8 cellular contexts compared by ENCODE assay signal in genomic region chr17:32755045-32755805, GRCh38.
DNase-seq lines count a peak whose midpoint lies in the region; ATAC-seq and TF ChIP-seq lines count a peak whose summit lies in the region.

No MANE protein-coding gene starts in this region.

- H3K9me3 ChIP-seq in heart left ventricle: peaks cover 0 to 3% (median 0%) of the 10 kb centered on the region in 12 donors

- H3K4me3 Mint-ChIP-seq in activated T-helper 17 cell treated with anti-CD3 and anti-CD28 coated beads, Interleukin-2, amount 50 U/mL, for 72 hours: no peak overlapping the region

- no peak overlapping the region for H3K4me3 ChIP-seq in GM12865 (ENCODE audit: low read depth, low read length)
- H3K4me3 ChIP-seq in heart left ventricle: no peak overlapping the region

- H3K27ac Mint-ChIP-seq in activated T-helper 17 cell treated with anti-CD3 and anti-CD28 coated beads, Interleukin-2, amount 50 U/mL, for 72 hours: no peak overlapping the region

- peak; percentile 63 for ATAC-seq in activated T-helper 17 cell treated with anti-CD3 and anti-CD28 coated beads, Interleukin-2, amount 50 U/mL, for 72 hours (replicated peaks)
- ATAC-seq in heart left ventricle: peak in 3 of 4 donors; percentile 63 to 69 (median 64)
- peak; percentile 89 for ATAC-seq in sciatic nerve
- no peak for ATAC-seq in GM21515 (IDR thresholded peaks at IDR 0.05; ENCODE audit: unreplicated experiment)

- WGBS in heart left ventricle, 4 donors: 77 to 84% (median 81%) methylated on average over 7 of the region's 7 CpGs

- intact Hi-C loops in heart left ventricle (cut with DNase I) (loop anchor here in 9 of 10 donors (2.0 to 10.0 kb wide), 7 partner anchors 90 to 294 kb away; no protein-coding TSS in a partner anchor), sciatic nerve (cut with DNase I) (no loop called here)

- peaks cover 7% of the 10 kb centered on the region for H3K36me3 Mint-ChIP-seq in activated T-helper 17 cell treated with anti-CD3 and anti-CD28 coated beads, Interleukin-2, amount 50 U/mL, for 72 hours (ENCODE audit: low read depth)

- H3K27ac ChIP-seq in heart left ventricle: no peak overlapping the region

- peak; percentile 24 for TF ChIP-seq CTCF in GM12865 (IDR thresholded peaks at IDR 0.05; ENCODE audit: insufficient read depth, low read depth, low read length, missing control alignments)
- peak; percentile 16 to 71 (median 53) for TF ChIP-seq CTCF in heart left ventricle (IDR thresholded peaks at IDR 0.05)

- H3K36me3 ChIP-seq in heart left ventricle: peaks cover 0 to 32% (median 4%) of the 10 kb centered on the region in 9 donors

- H3K9me3 Mint-ChIP-seq in activated T-helper 17 cell treated with anti-CD3 and anti-CD28 coated beads, Interleukin-2, amount 50 U/mL, for 72 hours: no peaks in the 10 kb centered on the region

- DNase-seq in A172 (ENCODE audit: low spot score): peak; percentile 76
- DNase-seq in GM12865 (ENCODE audit: low read depth): peak; percentile 57
- peak; percentile 62 for DNase-seq in NCI-H2107 treated with DMSO at 0.1 percent for 48 hours (lab: John Stamatoyannopoulos, UW; ENCODE audit: unreplicated experiment)
- DNase-seq in heart left ventricle: no peak
- no peak for DNase-seq in sciatic nerve (ENCODE audit: low spot score)
- no peak for DNase-seq in activated naive CD4-positive, alpha-beta T cell (lab: John Stamatoyannopoulos, UW)

- no peaks in the 10 kb centered on the region for H3K27me3 Mint-ChIP-seq in activated T-helper 17 cell treated with anti-CD3 and anti-CD28 coated beads, Interleukin-2, amount 50 U/mL, for 72 hours

- H3K4me1 ChIP-seq in heart left ventricle: peaks cover 0 to 5% (median 0%) of the 10 kb centered on the region in 12 donors

- H3K4me1 Mint-ChIP-seq in activated T-helper 17 cell treated with anti-CD3 and anti-CD28 coated beads, Interleukin-2, amount 50 U/mL, for 72 hours: peaks cover 11% of the 10 kb centered on the region

- no peak for TF ChIP-seq POLR2A in heart left ventricle (IDR thresholded peaks at IDR 0.05)

- no peaks in the 10 kb centered on the region for H3K27me3 ChIP-seq in heart left ventricle

Comparison
In these comparisons a context has a peak if more than half of its experiments do, and no peak if none do; other contexts are left out.
1. DNase-seq: peak in A172 (single experiment), GM12865 (single experiment) and NCI-H2107 treated with DMSO at 0.1 percent for 48 hours (single experiment); none in heart left ventricle (0 of 5), sciatic nerve (single experiment) and activated naive CD4-positive, alpha-beta T cell (0 of 4).